ENCODE assay signal across 1 cellular context in genomic region chr6:30614843-30615218, GRCh38.
A peak's percentile ranks its signal among the peaks of the same experiment; 100 is the strongest.
TF ChIP-seq lines count a peak whose summit lies in the region.

No MANE protein-coding gene starts in this region.

TF ChIP-seq in HepG2, 621 proteins besides CTCF, POLR2A, EP300 and RAD21 (continued from another document and continues in another):
- TF ChIP-seq REST (IDR thresholded peaks at IDR 0.05; ENCODE audit: borderline replicate concordance in 1 of 2, low read depth in 1 of 2, low read length in 2 of 2) (peak in 1 of 2 experiments; percentile 68; a peak in 2 of 4 replicates), ZNF850 (CRISPR knock-in tag; conservative IDR thresholded peaks at IDR 0.05) (no peak), KDM1A (CRISPR knock-in tag; IDR thresholded peaks at IDR 0.05) (no peak), ZBTB25 (CRISPR knock-in tag; IDR thresholded peaks at IDR 0.05) (no peak; the same call in 1 of the 2 replicates), ATRX (CRISPR knock-in tag; IDR thresholded peaks at IDR 0.05; ENCODE audit: borderline replicate concordance) (no peak), ZNF383 (CRISPR knock-in tag; IDR thresholded peaks at IDR 0.05; ENCODE audit: borderline replicate concordance) (no peak), ZNF646 (CRISPR knock-in tag; IDR thresholded peaks at IDR 0.05) (no peak), ZBTB10 (CRISPR knock-in tag; IDR thresholded peaks at IDR 0.05; ENCODE audit: borderline replicate concordance) (no peak; the same call in 1 of the 2 replicates), KLF11 (CRISPR knock-in tag; IDR thresholded peaks at IDR 0.05) (peak; percentile 85), ARID3A (IDR thresholded peaks at IDR 0.05; ENCODE audit: low read depth, low read length) (no peak; the same call in none of the 2 replicates), HDAC6 (IDR thresholded peaks at IDR 0.05; ENCODE audit: low read depth, low read length) (no peak), SP140L (CRISPR knock-in tag; IDR thresholded peaks at IDR 0.05; ENCODE audit: borderline replicate concordance) (no peak), ELF4 (CRISPR knock-in tag; IDR thresholded peaks at IDR 0.05; ENCODE audit: borderline replicate concordance) (peak; percentile 64; the same call in 1 of the 2 replicates), KLF15 (CRISPR knock-in tag; IDR thresholded peaks at IDR 0.05; ENCODE audit: borderline replicate concordance) (no peak), AKAP8 (CRISPR knock-in tag; IDR thresholded peaks at IDR 0.05) (no peak), MEIS1 (CRISPR knock-in tag; IDR thresholded peaks at IDR 0.05; ENCODE audit: borderline replicate concordance) (no peak), ZNF552 (CRISPR knock-in tag; IDR thresholded peaks at IDR 0.05; ENCODE audit: borderline replicate concordance) (no peak), ZNF780A (CRISPR knock-in tag; IDR thresholded peaks at IDR 0.05) (no peak), ELF1 (CRISPR knock-in tag; IDR thresholded peaks at IDR 0.05) (no peak), GZF1 (CRISPR knock-in tag; IDR thresholded peaks at IDR 0.05) (peak; percentile 43; the same call in 1 of the 2 replicates), STAT6 (CRISPR knock-in tag; IDR thresholded peaks at IDR 0.05; ENCODE audit: borderline replicate concordance) (no peak; the same call in 1 of the 2 replicates), ZBTB39 (CRISPR knock-in tag; IDR thresholded peaks at IDR 0.05) (no peak), ZNF292 (CRISPR knock-in tag; IDR thresholded peaks at IDR 0.05; ENCODE audit: borderline replicate concordance, low read depth) (no peak)
